Comparison of ENCODE assay signal across 15 cellular contexts in genomic region chr14:93175492-93175891, GRCh38. TPM values are rescaled to one million over a fixed set of nuclear protein-coding genes. Genes with fewer than 3 reads are reported as not detected.
DNase-seq lines count a peak whose midpoint lies in the region; ATAC-seq, FAIRE-seq and TF ChIP-seq lines count a peak whose summit lies in the region.
"Had no signal": no experiment of that assay in that cellular context is flagged by ENCODE, and none has a peak within 500 bp of the region (broad histone marks: within the 10 kb centered on the region; RNA-seq: fewer than 3 reads in every experiment).

No MANE protein-coding gene starts in this region.

- CTCF ChIA-PET in HepG2 (lab: Yijun Ruan, JAX; ENCODE audit: low intra/inter-chr PET ratio, low total read pairs) = no interaction called here
- CTCF ChIA-PET in T-cell (lab: Charles Lee) = interaction anchor here (0.6 to 0.9 kb wide), 2 partner anchors 11 to 23 kb away, joined by 3 to 6 read pairs; no protein-coding TSS in a partner anchor

- H3K4me3 Mint-ChIP-seq in T-helper 17 cell (no peak overlapping the region), T-cell (no peak overlapping the region)
- H3K4me3 Mint-ChIP-seq: B cell; CD4-positive, alpha-beta T cell; GM23338; IgD-negative memory B cell had no signal

- H3K36me3 Mint-ChIP-seq in T-helper 17 cell (ENCODE audit: low read depth) (no peaks in the 10 kb centered on the region), T-cell (no peaks in the 10 kb centered on the region)
- H3K36me3 Mint-ChIP-seq: IgD-negative memory B cell had no signal

- in situ Hi-C loops in HepG2 (cut with HindIII; ENCODE audit: extremely low pct_ligation_motif_present, low pct_unique_long_range_greater_than_20kb) = no loop called here

- TF ChIP-seq CTCF in HepG2 (CRISPR knock-in tag; IDR thresholded peaks at IDR 0.05) (no peak), upper lobe of right lung (IDR thresholded peaks at IDR 0.05) (no peak)

- no peaks in the 10 kb centered on the region for H3K9me3 ChIP-seq in T-helper 17 cell (ENCODE audit: control insufficient read depth, low read length, poor library complexity, severe bottlenecking)
- no peaks in the 10 kb centered on the region for H3K9me3 ChIP-seq in HepG2 (ENCODE audit: low read length)
- H3K9me3 ChIP-seq in upper lobe of right lung = no peaks in the 10 kb centered on the region

- no peaks in the 10 kb centered on the region for H3K79me2 ChIP-seq in HepG2 (ENCODE audit: insufficient read depth, low read length)

- H3K4me1 ChIP-seq in HepG2 (ENCODE audit: insufficient read depth, low read length) (peaks cover 74% of the 10 kb centered on the region), upper lobe of right lung (peaks cover 6% of the 10 kb centered on the region)

- H3K4me1 Mint-ChIP-seq in T-helper 17 cell = peaks cover 2% of the 10 kb centered on the region
- peaks cover 0 to 9% (median 5%) of the 10 kb centered on the region in 3 donors for H3K4me1 Mint-ChIP-seq in T-cell
- H3K4me1 Mint-ChIP-seq: B cell, GM23338, IgD-negative memory B cell had no signal

- peak overlapping the region; percentile 61 for H3K4me2 ChIP-seq in HepG2 (ENCODE audit: low read depth, low read length)
- H3K4me2 ChIP-seq: GM23338 had no signal

- no peaks in the 10 kb centered on the region for H3K27me3 ChIP-seq in HepG2 (ENCODE audit: control insufficient read depth in 1 of 2, insufficient read depth in 2 of 2, low read length in 2 of 2)
- H3K27me3 ChIP-seq in upper lobe of right lung = no peaks in the 10 kb centered on the region

- H3K27ac ChIP-seq in HepG2 (ENCODE audit: extremely low read length, insufficient read depth, low read length) = no peak overlapping the region
- H3K27ac ChIP-seq in upper lobe of right lung = no peak overlapping the region

- H3K36me3 ChIP-seq in HepG2 (replicated peaks in 1 of 2; ENCODE audit: control insufficient read depth in 1 of 2, insufficient read depth in 2 of 2, low read length in 2 of 2) (no peaks in the 10 kb centered on the region), upper lobe of right lung (no peaks in the 10 kb centered on the region)

- H3K9me3 Mint-ChIP-seq in T-cell = no peaks in the 10 kb centered on the region
- H3K9me3 Mint-ChIP-seq: CD4-positive, alpha-beta T cell; GM23338; IgD-negative memory B cell had no signal

- no peak for TF ChIP-seq RAD21 in HepG2 (CRISPR knock-in tag; IDR thresholded peaks at IDR 0.05)

- intact Hi-C loops in HepG2 (cut with micrococcal nuclease; ENCODE audit: unreplicated experiment) (loop anchor here (10.0 kb wide), 1 partner anchor 61 kb away; the partner anchor contains the start of gene ITPK1), upper lobe of right lung (cut with DNase I) (no loop called here)

- H3K27me3 Mint-ChIP-seq in T-helper 17 cell (peaks cover 9% of the 10 kb centered on the region), T-cell (peaks cover 0 to 2% of the 10 kb centered on the region in 2 donors)
- H3K27me3 Mint-ChIP-seq: B cell; CD4-positive, alpha-beta T cell; IgD-negative memory B cell had no signal

- no peak for TF ChIP-seq EP300 in HepG2 (IDR thresholded peaks at IDR 0.05; ENCODE audit: low read depth in 2 of 2, low read length in 2 of 2)
- no peak for TF ChIP-seq EP300 in HepG2 (CRISPR knock-in tag; IDR thresholded peaks at IDR 0.05; ENCODE audit: borderline replicate concordance)

- peak overlapping the region; percentile 43 for H3K27ac Mint-ChIP-seq in T-helper 17 cell
- H3K27ac Mint-ChIP-seq in T-cell = no peak overlapping the region
- H3K27ac Mint-ChIP-seq: B cell; CD4-positive, alpha-beta T cell; GM23338; IgD-negative memory B cell had no signal

- H3K4me3 ChIP-seq in HepG2 (replicated peaks in 1 of 3; ENCODE audit: insufficient read depth in 1 of 3, low read depth in 2 of 3, low read length in 3 of 3) = no peak overlapping the region
- no peak overlapping the region for H3K4me3 ChIP-seq in upper lobe of right lung
- H3K4me3 ChIP-seq: GM23338 had no signal

- TF ChIP-seq POLR2A in HepG2 (IDR thresholded peaks at IDR 0.05; ENCODE audit: insufficient read depth in 1 of 2, low read depth in 2 of 2, low read length in 2 of 2) = no peak

- FAIRE-seq in HepG2 (lab: Jason Lieb, UNC) = no peak
- FAIRE-seq: A204.1, GM18507 had no signal

- BruUV-seq in HepG2 (replicated peaks; lab: Mats Ljungman, UMichigan) = no TSS peak

- WGBS in HepG2 (ENCODE audit: low lambda C conversion rate) = under 1% methylated on average over 6 of the region's 6 CpGs

- ATAC-seq in T-helper 17 cell (no peak), HepG2 (peak; percentile 39), upper lobe of right lung (no peak), T-cell (replicated peaks in 1 of 4) (no peak)
- ATAC-seq: GM23338 had no signal

- no peak for DNase-seq in T-helper 17 cell
- DNase-seq in HepG2 (ENCODE audit: low spot score) = no peak
- DNase-seq in upper lobe of right lung = peak; percentile 20
- DNase-seq in NCI-H2081 (lab: John Stamatoyannopoulos, UW) = no peak
- DNase-seq in T-cell = no peak
- DNase-seq: C1 segment of cervical spinal cord; Calu3; CD4-positive, alpha-beta T cell; DMS 273 treated with DMSO at 0.1 percent for 48 hours; H7 had no signal

- POLR2A ChIA-PET in HepG2 (lab: Yijun Ruan, JAX) (interaction anchor here (1.6 kb wide), 1 partner anchor 9 kb away, joined by 6 read pairs; the partner anchor contains the start of gene MOAP1), T-cell (lab: Charles Lee) (no interaction called here)

- no peak overlapping the region for H3K9ac ChIP-seq in HepG2 (ENCODE audit: insufficient read depth, low read depth, low read length)

- H4K20me1 ChIP-seq in HepG2 (ENCODE audit: insufficient read depth, low read length) = no peaks in the 10 kb centered on the region

- H2AFZ ChIP-seq in HepG2 (ENCODE audit: low read length) = no peak overlapping the region
- H2AFZ ChIP-seq: GM23338 had no signal

RNA-seq across cellular contexts. Expression of gene MOAP1, which starts 9.2 kb away (rescaled TPM):
- total RNA-seq in T-helper 17 cell (10 to 100 TPM; 70.5 to 91.5 TPM), HepG2 (2016; rRNA removed; fragmentation: Illumina TruSeq; extraction: Trizol) (14.6 and 14.9 TPM in 2 replicates), upper lobe of right lung (34.2 TPM), T-cell (10 to 100 TPM; 45.1 to 96.8 (median 47.9) TPM)
- total RNA-seq in HepG2 (2016; cell fraction: cytosol; rRNA removed; fragmentation: Illumina TruSeq; extraction: Trizol; ENCODE audit: low read depth) = 2.6 TPM in 2 replicates
- total RNA-seq in HepG2 (2016; cell fraction: insoluble cytoplasmic fraction; rRNA removed; fragmentation: Illumina TruSeq; extraction: Trizol) = 14.8 and 15.2 TPM in 2 replicates
- total RNA-seq in HepG2 (2016; cell fraction: membrane; rRNA removed; fragmentation: Illumina TruSeq; extraction: Trizol) = 7.5 and 8.6 TPM in 2 replicates
- total RNA-seq in HepG2 (2016; cell fraction: nucleus; rRNA removed; fragmentation: Illumina TruSeq; extraction: Trizol) = 10.0 and 11.2 TPM in 2 replicates
- polyA plus RNA-seq in HepG2 (2011; rRNA removed) = 47.0 and 48.6 TPM in 2 replicates
- polyA plus RNA-seq in HepG2 (2011; cell fraction: cytosol; rRNA removed) = 34.9 and 57.3 TPM in 2 replicates
- 12.5 and 24.3 TPM in 2 replicates for polyA plus RNA-seq in HepG2 (2011; cell fraction: nucleus; rRNA removed)
- 22.2 and 29.6 TPM in 2 replicates for polyA plus RNA-seq in HepG2 (2012)
- polyA plus RNA-seq in HepG2 (2016; cell fraction: cytosol; fragmentation: Illumina TruSeq; extraction: Trizol; ENCODE audit: low read depth) = 2.0 and 2.1 TPM in 2 replicates
- 13.6 and 14.1 TPM in 2 replicates for polyA plus RNA-seq in HepG2 (2016; cell fraction: insoluble cytoplasmic fraction; fragmentation: Illumina TruSeq; extraction: Trizol; ENCODE audit: low read depth)
- 5.0 and 5.9 TPM in 2 replicates for polyA plus RNA-seq in HepG2 (2016; cell fraction: membrane; fragmentation: Illumina TruSeq; extraction: Trizol; ENCODE audit: low read depth)
- polyA plus RNA-seq in HepG2 (2016; cell fraction: nucleus; fragmentation: Illumina TruSeq; extraction: Trizol; ENCODE audit: insufficient read depth, low read depth) = 16.6 and 18.7 TPM in 2 replicates
- 6.5 and 13.5 TPM in 2 replicates for polyA minus RNA-seq in HepG2 (2011; rRNA and poly(A)+ RNA removed; ENCODE audit: low replicate concordance)
- polyA minus RNA-seq in HepG2 (2011; cell fraction: cytosol; rRNA and poly(A)+ RNA removed) = 14.9 and 19.2 TPM in 2 replicates
- 8.9 and 11.3 TPM in 2 replicates for polyA minus RNA-seq in HepG2 (2011; cell fraction: nucleus; rRNA and poly(A)+ RNA removed)

RNA-seq across cellular contexts. Expression of gene LYSET, which starts 9.6 kb away (rescaled TPM):
- total RNA-seq in T-helper 17 cell (1 to 10 TPM; 6.3 to 8.1 TPM), HepG2 (2016; rRNA removed; fragmentation: Illumina TruSeq; extraction: Trizol) (19.1 and 20.1 TPM in 2 replicates), upper lobe of right lung (33.0 TPM), T-cell (10 to 100 TPM in 4 of 5 donors, 1 to 10 TPM in 1; 7.9 to 16.9 (median 14.8) TPM)
- total RNA-seq in HepG2 (2016; cell fraction: cytosol; rRNA removed; fragmentation: Illumina TruSeq; extraction: Trizol; ENCODE audit: low read depth) = 42.0 and 42.3 TPM in 2 replicates
- 16.7 and 22.4 TPM in 2 replicates for total RNA-seq in HepG2 (2016; cell fraction: insoluble cytoplasmic fraction; rRNA removed; fragmentation: Illumina TruSeq; extraction: Trizol)
- 51.5 and 52.1 TPM in 2 replicates for total RNA-seq in HepG2 (2016; cell fraction: membrane; rRNA removed; fragmentation: Illumina TruSeq; extraction: Trizol)
- total RNA-seq in HepG2 (2016; cell fraction: nucleus; rRNA removed; fragmentation: Illumina TruSeq; extraction: Trizol) = 12.2 and 14.3 TPM in 2 replicates
- 36.4 and 36.6 TPM in 2 replicates for polyA plus RNA-seq in HepG2 (2011; rRNA removed)
- polyA plus RNA-seq in HepG2 (2011; cell fraction: cytosol; rRNA removed) = 16.8 and 29.8 TPM in 2 replicates
- 5.7 and 8.0 TPM in 2 replicates for polyA plus RNA-seq in HepG2 (2011; cell fraction: nucleus; rRNA removed)
- 31.1 and 33.0 TPM in 2 replicates for polyA plus RNA-seq in HepG2 (2012)
- 79.3 and 89.7 TPM in 2 replicates for polyA plus RNA-seq in HepG2 (2016; cell fraction: cytosol; fragmentation: Illumina TruSeq; extraction: Trizol; ENCODE audit: low read depth)
- 30.2 and 31.4 TPM in 2 replicates for polyA plus RNA-seq in HepG2 (2016; cell fraction: insoluble cytoplasmic fraction; fragmentation: Illumina TruSeq; extraction: Trizol; ENCODE audit: low read depth)
- 77.9 and 80.5 TPM in 2 replicates for polyA plus RNA-seq in HepG2 (2016; cell fraction: membrane; fragmentation: Illumina TruSeq; extraction: Trizol; ENCODE audit: low read depth)
- polyA plus RNA-seq in HepG2 (2016; cell fraction: nucleus; fragmentation: Illumina TruSeq; extraction: Trizol; ENCODE audit: insufficient read depth, low read depth) = 26.1 and 29.5 TPM in 2 replicates
- 9.2 and 13.6 TPM in 2 replicates for polyA minus RNA-seq in HepG2 (2011; rRNA and poly(A)+ RNA removed; ENCODE audit: low replicate concordance)
- polyA minus RNA-seq in HepG2 (2011; cell fraction: cytosol; rRNA and poly(A)+ RNA removed) = 7.6 and 9.5 TPM in 2 replicates
- 11.3 and 12.2 TPM in 2 replicates for polyA minus RNA-seq in HepG2 (2011; cell fraction: nucleus; rRNA and poly(A)+ RNA removed)

RNA-seq across cellular contexts. Expression of gene GON7, which starts 31.4 kb away (rescaled TPM):
- total RNA-seq in T-helper 17 cell (1 to 10 TPM; 3.1 to 6.7 TPM), HepG2 (2016; rRNA removed; fragmentation: Illumina TruSeq; extraction: Trizol) (28.0 and 45.9 TPM in 2 replicates), upper lobe of right lung (10.5 TPM), T-cell (10 to 100 TPM in 2 of 5 donors, 1 to 10 TPM in 3; 4.3 to 11.4 (median 9.2) TPM)
- 10.0 and 10.6 TPM in 2 replicates for total RNA-seq in HepG2 (2016; cell fraction: cytosol; rRNA removed; fragmentation: Illumina TruSeq; extraction: Trizol; ENCODE audit: low read depth)
- 31.3 and 51.3 TPM in 2 replicates for total RNA-seq in HepG2 (2016; cell fraction: insoluble cytoplasmic fraction; rRNA removed; fragmentation: Illumina TruSeq; extraction: Trizol)
- 19.3 and 22.3 TPM in 2 replicates for total RNA-seq in HepG2 (2016; cell fraction: membrane; rRNA removed; fragmentation: Illumina TruSeq; extraction: Trizol)
- 10.7 and 11.5 TPM in 2 replicates for total RNA-seq in HepG2 (2016; cell fraction: nucleus; rRNA removed; fragmentation: Illumina TruSeq; extraction: Trizol)
- polyA plus RNA-seq in HepG2 (2011; rRNA removed) = 8.9 and 11.9 TPM in 2 replicates
- 6.4 and 8.8 TPM in 2 replicates for polyA plus RNA-seq in HepG2 (2011; cell fraction: cytosol; rRNA removed)
- polyA plus RNA-seq in HepG2 (2011; cell fraction: nucleus; rRNA removed) = 1.5 and 2.1 TPM in 2 replicates
- polyA plus RNA-seq in HepG2 (2012) = 12.2 and 13.2 TPM in 2 replicates
- polyA plus RNA-seq in HepG2 (2016; cell fraction: cytosol; fragmentation: Illumina TruSeq; extraction: Trizol; ENCODE audit: low read depth) = 10.7 and 11.1 TPM in 2 replicates
- 47.3 and 54.8 TPM in 2 replicates for polyA plus RNA-seq in HepG2 (2016; cell fraction: insoluble cytoplasmic fraction; fragmentation: Illumina TruSeq; extraction: Trizol; ENCODE audit: low read depth)
- polyA plus RNA-seq in HepG2 (2016; cell fraction: membrane; fragmentation: Illumina TruSeq; extraction: Trizol; ENCODE audit: low read depth) = 19.2 and 21.7 TPM in 2 replicates
- 15.8 and 18.4 TPM in 2 replicates for polyA plus RNA-seq in HepG2 (2016; cell fraction: nucleus; fragmentation: Illumina TruSeq; extraction: Trizol; ENCODE audit: insufficient read depth, low read depth)
- polyA minus RNA-seq in HepG2 (2011; rRNA and poly(A)+ RNA removed; ENCODE audit: low replicate concordance) = 2.3 and 3.7 TPM in 2 replicates
- 2.7 and 4.6 TPM in 2 replicates for polyA minus RNA-seq in HepG2 (2011; cell fraction: cytosol; rRNA and poly(A)+ RNA removed)
- 2.3 and 2.4 TPM in 2 replicates for polyA minus RNA-seq in HepG2 (2011; cell fraction: nucleus; rRNA and poly(A)+ RNA removed)

RNA-seq across cellular contexts. Expression of gene UBR7, which starts 31.6 kb away (rescaled TPM):
- total RNA-seq in T-helper 17 cell (10 to 100 TPM; 12.9 to 14.6 TPM), HepG2 (2016; rRNA removed; fragmentation: Illumina TruSeq; extraction: Trizol) (19.7 and 35.5 TPM in 2 replicates), upper lobe of right lung (13.8 TPM), T-cell (10 to 100 TPM; 12.0 to 16.9 (median 14.7) TPM)
- 2.1 and 2.3 TPM in 2 replicates for total RNA-seq in HepG2 (2016; cell fraction: cytosol; rRNA removed; fragmentation: Illumina TruSeq; extraction: Trizol; ENCODE audit: low read depth)
- 20.8 and 37.3 TPM in 2 replicates for total RNA-seq in HepG2 (2016; cell fraction: insoluble cytoplasmic fraction; rRNA removed; fragmentation: Illumina TruSeq; extraction: Trizol)
- 9.5 and 11.1 TPM in 2 replicates for total RNA-seq in HepG2 (2016; cell fraction: membrane; rRNA removed; fragmentation: Illumina TruSeq; extraction: Trizol)
- 10.5 and 10.7 TPM in 2 replicates for total RNA-seq in HepG2 (2016; cell fraction: nucleus; rRNA removed; fragmentation: Illumina TruSeq; extraction: Trizol)
- 8.5 and 11.0 TPM in 2 replicates for polyA plus RNA-seq in HepG2 (2011; rRNA removed)
- 6.5 and 8.1 TPM in 2 replicates for polyA plus RNA-seq in HepG2 (2011; cell fraction: cytosol; rRNA removed)
- polyA plus RNA-seq in HepG2 (2011; cell fraction: nucleus; rRNA removed) = 6.4 and 6.8 TPM in 2 replicates
- polyA plus RNA-seq in HepG2 (2012) = 6.1 and 10.7 TPM in 2 replicates
- 1.8 and 2.0 TPM in 2 replicates for polyA plus RNA-seq in HepG2 (2016; cell fraction: cytosol; fragmentation: Illumina TruSeq; extraction: Trizol; ENCODE audit: low read depth)
- polyA plus RNA-seq in HepG2 (2016; cell fraction: insoluble cytoplasmic fraction; fragmentation: Illumina TruSeq; extraction: Trizol; ENCODE audit: low read depth) = 34.6 and 35.6 TPM in 2 replicates
- polyA plus RNA-seq in HepG2 (2016; cell fraction: membrane; fragmentation: Illumina TruSeq; extraction: Trizol; ENCODE audit: low read depth) = 5.7 and 6.7 TPM in 2 replicates
- polyA plus RNA-seq in HepG2 (2016; cell fraction: nucleus; fragmentation: Illumina TruSeq; extraction: Trizol; ENCODE audit: insufficient read depth, low read depth) = 15.4 and 15.7 TPM in 2 replicates
- 6.6 and 21.0 TPM in 2 replicates for polyA minus RNA-seq in HepG2 (2011; rRNA and poly(A)+ RNA removed; ENCODE audit: low replicate concordance)
- polyA minus RNA-seq in HepG2 (2011; cell fraction: cytosol; rRNA and poly(A)+ RNA removed) = 6.9 and 11.5 TPM in 2 replicates
- polyA minus RNA-seq in HepG2 (2011; cell fraction: nucleus; rRNA and poly(A)+ RNA removed) = 7.5 and 8.0 TPM in 2 replicates

RNA-seq across cellular contexts. Expression of gene ITPK1, which starts 59.8 kb away (rescaled TPM):
- total RNA-seq in T-helper 17 cell (10 to 100 TPM; 29.4 to 36.1 TPM), HepG2 (2016; rRNA removed; fragmentation: Illumina TruSeq; extraction: Trizol) (20.5 and 28.1 TPM in 2 replicates), upper lobe of right lung (96.9 TPM), T-cell (10 to 100 TPM; 28.0 to 43.0 (median 39.5) TPM)
- 8.4 and 11.5 TPM in 2 replicates for total RNA-seq in HepG2 (2016; cell fraction: cytosol; rRNA removed; fragmentation: Illumina TruSeq; extraction: Trizol; ENCODE audit: low read depth)
- 15.9 and 20.1 TPM in 2 replicates for total RNA-seq in HepG2 (2016; cell fraction: insoluble cytoplasmic fraction; rRNA removed; fragmentation: Illumina TruSeq; extraction: Trizol)
- 31.0 and 31.9 TPM in 2 replicates for total RNA-seq in HepG2 (2016; cell fraction: membrane; rRNA removed; fragmentation: Illumina TruSeq; extraction: Trizol)
- 11.8 and 15.8 TPM in 2 replicates for total RNA-seq in HepG2 (2016; cell fraction: nucleus; rRNA removed; fragmentation: Illumina TruSeq; extraction: Trizol)
- 47.5 and 64.2 TPM in 2 replicates for polyA plus RNA-seq in HepG2 (2011; rRNA removed)
- polyA plus RNA-seq in HepG2 (2011; cell fraction: cytosol; rRNA removed) = 30.0 and 37.2 TPM in 2 replicates
- polyA plus RNA-seq in HepG2 (2011; cell fraction: nucleus; rRNA removed) = 30.6 and 37.4 TPM in 2 replicates
- polyA plus RNA-seq in HepG2 (2012) = 17.7 and 18.1 TPM in 2 replicates
- 21.3 and 21.6 TPM in 2 replicates for polyA plus RNA-seq in HepG2 (2016; cell fraction: cytosol; fragmentation: Illumina TruSeq; extraction: Trizol; ENCODE audit: low read depth)
- polyA plus RNA-seq in HepG2 (2016; cell fraction: insoluble cytoplasmic fraction; fragmentation: Illumina TruSeq; extraction: Trizol; ENCODE audit: low read depth) = 28.1 and 40.5 TPM in 2 replicates
- 43.7 and 50.0 TPM in 2 replicates for polyA plus RNA-seq in HepG2 (2016; cell fraction: membrane; fragmentation: Illumina TruSeq; extraction: Trizol; ENCODE audit: low read depth)
- 24.0 and 25.1 TPM in 2 replicates for polyA plus RNA-seq in HepG2 (2016; cell fraction: nucleus; fragmentation: Illumina TruSeq; extraction: Trizol; ENCODE audit: insufficient read depth, low read depth)
- polyA minus RNA-seq in HepG2 (2011; rRNA and poly(A)+ RNA removed; ENCODE audit: low replicate concordance) = 147 and 407 TPM in 2 replicates
- polyA minus RNA-seq in HepG2 (2011; cell fraction: cytosol; rRNA and poly(A)+ RNA removed) = 32.5 and 39.1 TPM in 2 replicates
- 12.5 and 17.4 TPM in 2 replicates for polyA minus RNA-seq in HepG2 (2011; cell fraction: nucleus; rRNA and poly(A)+ RNA removed)
